Comparison of ENCODE assay signal across 1 cellular context in genomic region chr2:169649278-169649677, GRCh38.
TF ChIP-seq lines count a peak whose summit lies in the region.

No MANE protein-coding gene starts in this region.

TF ChIP-seq in HepG2, 621 proteins besides CTCF, POLR2A, EP300 and RAD21:
- TF ChIP-seq, protein P1, sequence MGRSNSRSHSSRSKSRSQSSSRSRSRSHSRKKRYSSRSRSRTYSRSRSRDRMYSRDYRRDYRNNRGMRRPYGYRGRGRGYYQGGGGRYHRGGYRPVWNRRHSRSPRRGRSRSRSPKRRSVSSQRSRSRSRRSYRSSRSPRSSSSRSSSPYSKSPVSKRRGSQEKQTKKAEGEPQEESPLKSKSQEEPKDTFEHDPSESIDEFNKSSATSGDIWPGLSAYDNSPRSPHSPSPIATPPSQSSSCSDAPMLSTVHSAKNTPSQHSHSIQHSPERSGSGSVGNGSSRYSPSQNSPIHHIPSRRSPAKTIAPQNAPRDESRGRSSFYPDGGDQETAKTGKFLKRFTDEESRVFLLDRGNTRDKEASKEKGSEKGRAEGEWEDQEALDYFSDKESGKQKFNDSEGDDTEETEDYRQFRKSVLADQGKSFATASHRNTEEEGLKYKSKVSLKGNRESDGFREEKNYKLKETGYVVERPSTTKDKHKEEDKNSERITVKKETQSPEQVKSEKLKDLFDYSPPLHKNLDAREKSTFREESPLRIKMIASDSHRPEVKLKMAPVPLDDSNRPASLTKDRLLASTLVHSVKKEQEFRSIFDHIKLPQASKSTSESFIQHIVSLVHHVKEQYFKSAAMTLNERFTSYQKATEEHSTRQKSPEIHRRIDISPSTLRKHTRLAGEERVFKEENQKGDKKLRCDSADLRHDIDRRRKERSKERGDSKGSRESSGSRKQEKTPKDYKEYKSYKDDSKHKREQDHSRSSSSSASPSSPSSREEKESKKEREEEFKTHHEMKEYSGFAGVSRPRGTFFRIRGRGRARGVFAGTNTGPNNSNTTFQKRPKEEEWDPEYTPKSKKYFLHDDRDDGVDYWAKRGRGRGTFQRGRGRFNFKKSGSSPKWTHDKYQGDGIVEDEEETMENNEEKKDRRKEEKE (IDR thresholded peaks at IDR 0.05), result no peak
- TF ChIP-seq, protein P2, sequence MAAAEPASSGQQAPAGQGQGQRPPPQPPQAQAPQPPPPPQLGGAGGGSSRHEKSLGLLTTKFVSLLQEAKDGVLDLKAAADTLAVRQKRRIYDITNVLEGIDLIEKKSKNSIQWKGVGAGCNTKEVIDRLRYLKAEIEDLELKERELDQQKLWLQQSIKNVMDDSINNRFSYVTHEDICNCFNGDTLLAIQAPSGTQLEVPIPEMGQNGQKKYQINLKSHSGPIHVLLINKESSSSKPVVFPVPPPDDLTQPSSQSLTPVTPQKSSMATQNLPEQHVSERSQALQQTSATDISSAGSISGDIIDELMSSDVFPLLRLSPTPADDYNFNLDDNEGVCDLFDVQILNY (CRISPR knock-in tag; conservative IDR thresholded peaks at IDR 0.05), result no peak
- TF ChIP-seq ZNF10 (CRISPR knock-in tag; IDR thresholded peaks at IDR 0.05; ENCODE audit: borderline replicate concordance, low read depth) (no peak), CENPT (CRISPR knock-in tag; IDR thresholded peaks at IDR 0.05; ENCODE audit: low read depth) (no peak), ATRX (CRISPR knock-in tag; IDR thresholded peaks at IDR 0.05; ENCODE audit: borderline replicate concordance) (no peak), TP53 (CRISPR knock-in tag; conservative IDR thresholded peaks at IDR 0.05) (no peak), ZNF446 (CRISPR knock-in tag; IDR thresholded peaks at IDR 0.05) (no peak), ZNF331 (CRISPR knock-in tag; IDR thresholded peaks at IDR 0.05) (no peak), TCF7L2 (IDR thresholded peaks at IDR 0.05; ENCODE audit: low read depth, low read length) (no peak), PHF5A (CRISPR knock-in tag; IDR thresholded peaks at IDR 0.05; ENCODE audit: low read depth, unreplicated experiment) (no peak), HNRNPL (IDR thresholded peaks at IDR 0.05; ENCODE audit: low read depth, low read length) (no peak), HHEX (CRISPR knock-in tag; IDR thresholded peaks at IDR 0.05) (no peak)
